In the genomic region with DNA sequence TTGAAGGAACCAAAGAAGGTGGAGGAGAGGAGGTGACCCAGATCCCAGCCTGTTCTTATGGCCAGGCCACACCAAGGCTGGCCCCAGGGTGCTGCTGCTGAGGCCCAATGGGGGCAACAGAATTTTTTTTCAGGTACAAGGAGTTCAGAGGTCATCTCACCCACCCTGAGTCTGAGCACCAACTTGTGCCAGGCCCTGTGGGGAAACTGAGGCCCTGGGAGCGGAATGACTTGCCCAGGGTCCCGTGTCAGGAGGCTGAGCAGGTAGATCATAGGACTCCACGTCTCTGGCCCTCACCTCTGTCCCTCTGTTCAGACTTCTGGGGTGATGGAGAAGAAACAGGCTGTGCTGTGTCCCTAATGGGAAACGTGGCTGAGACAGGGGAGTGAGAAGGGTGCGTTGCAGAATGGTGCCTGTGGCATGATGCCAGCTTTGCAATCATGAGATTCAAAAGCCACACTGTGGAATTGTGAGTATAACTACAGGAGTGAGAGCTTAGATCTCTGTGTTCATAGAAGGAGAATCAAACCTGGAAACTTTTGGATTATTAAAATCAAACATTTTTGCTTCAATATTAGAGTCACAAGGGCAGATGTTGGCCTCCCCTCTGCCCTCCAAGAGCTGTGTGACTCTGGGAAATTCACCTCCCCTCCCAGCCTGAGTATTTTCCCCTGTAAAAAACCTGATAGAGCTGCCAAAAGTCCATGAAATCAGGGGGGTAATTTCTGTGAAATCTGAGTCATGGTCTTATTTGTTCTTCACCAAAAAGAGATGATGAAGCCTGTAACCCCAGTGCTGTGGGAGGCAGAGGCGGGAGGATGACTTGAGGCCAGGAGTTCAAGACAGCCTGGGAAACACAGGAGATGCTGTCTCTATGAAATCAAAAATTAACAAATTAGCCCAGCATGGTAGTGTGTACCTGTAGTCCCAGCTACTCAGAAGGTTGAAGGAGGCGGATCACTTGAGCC, we compare ENCODE assay signal across 8 cellular contexts. TPM values are rescaled to one million over a fixed set of nuclear protein-coding genes. Genes with fewer than 3 reads are reported as not detected.
DNase-seq lines count a peak whose midpoint lies in the region; ATAC-seq and TF ChIP-seq lines count a peak whose summit lies in the region.

No MANE protein-coding gene starts in this region.

- H3K9me2 ChIP-seq in OCI-LY1 (ENCODE audit: low read depth, low read length) = no peaks in the 10 kb centered on the region

- H3K4me1 ChIP-seq in BLaER1 treated with 17β-estradiol and CSF1 and Interleukin-3, amounts not matched to agents 10 nM and 100 nM = peaks cover 37 to 55% (median 43%) of the 10 kb centered on the region in 10 experiments
- H3K4me1 ChIP-seq in OCI-LY1 (ENCODE audit: insufficient read depth, low read length, severe bottlenecking) (peaks cover 37% of the 10 kb centered on the region), osteoblast (ENCODE audit: insufficient read depth, low read length) (peaks cover 19% of the 10 kb centered on the region)

- H3K9me3 ChIP-seq in BLaER1 treated with 17β-estradiol and CSF1 and Interleukin-3, amounts not matched to agents 10 nM and 100 nM (replicated peaks in 1 of 11) = peaks cover 0 to 9% (median 8%) of the 10 kb centered on the region in 11 experiments; a peak in 17 of 22 replicates
- H3K9me3 ChIP-seq in OCI-LY1 (ENCODE audit: low read length) (0 out of 2 replicates have a peak, but pooled peaks cover 4% of the 10 kb centered on the region), osteoblast (ENCODE audit: low read depth, low read length) (no peaks in the 10 kb centered on the region)

- H3F3A ChIP-seq in OCI-LY1 (ENCODE audit: insufficient read depth, low read length) = no peaks in the 10 kb centered on the region

- no peaks in the 10 kb centered on the region for H4K20me1 ChIP-seq in BLaER1 treated with 17β-estradiol and CSF1 and Interleukin-3, amounts not matched to agents 10 nM and 100 nM
- no peaks in the 10 kb centered on the region for H4K20me1 ChIP-seq in OCI-LY1 (ENCODE audit: insufficient read depth, low read length)
- H4K20me1 ChIP-seq in osteoblast (ENCODE audit: insufficient read depth, low read length) = no peaks in the 10 kb centered on the region

- DNase-seq in dermis blood vessel endothelial cell = peak; percentile 12
- no peak for DNase-seq in osteoblast (ENCODE audit: insufficient read length, low spot score, missing footprints)
- DNase-seq in amniotic stem cell (lab: John Stamatoyannopoulos, UW) = no peak
- DNase-seq in activated gamma-delta T cell treated with Interleukin-2 at 50 U/mL for 16 hours = no peak
- DNase-seq in activated gamma-delta T cell (lab: John Stamatoyannopoulos, UW) = no peak

- H3K79me2 ChIP-seq in OCI-LY1 (ENCODE audit: insufficient read depth, low read length) (no peaks in the 10 kb centered on the region), osteoblast (ENCODE audit: insufficient read depth, low read length) (no peaks in the 10 kb centered on the region)

- H3K4me3 ChIP-seq in BLaER1 treated with 17β-estradiol and CSF1 and Interleukin-3, amounts not matched to agents 10 nM and 100 nM = peak overlapping the region; percentile 43 to 60 (median 52); a peak in 19 of 20 replicates
- H3K4me3 ChIP-seq in OCI-LY1 (ENCODE audit: low read depth, low read length, poor library complexity, severe bottlenecking) (peak overlapping the region; percentile 50), osteoblast (ENCODE audit: insufficient read depth, low read length) (peak overlapping the region; percentile 70)

- TF ChIP-seq CTCF in OCI-LY1 (IDR thresholded peaks at IDR 0.05; ENCODE audit: low read length) (no peak), osteoblast (IDR thresholded peaks at IDR 0.05; ENCODE audit: extremely low read depth, low read depth, low read length) (no peak)

- peak overlapping the region; percentile 82 to 99 (median 89) for H3K4me2 ChIP-seq in BLaER1 treated with 17β-estradiol and CSF1 and Interleukin-3, amounts not matched to agents 10 nM and 100 nM
- peak overlapping the region; percentile 69 for H3K4me2 ChIP-seq in OCI-LY1 (ENCODE audit: low read length)
- peak overlapping the region; percentile 89 for H3K4me2 ChIP-seq in osteoblast (ENCODE audit: insufficient read depth, low read length)

- no peak for ATAC-seq in GM21737 (IDR thresholded peaks at IDR 0.05; ENCODE audit: unreplicated experiment)

- H3K27ac ChIP-seq in BLaER1 treated with 17β-estradiol and CSF1 and Interleukin-3, amounts not matched to agents 10 nM and 100 nM = peak overlapping the region; percentile 39 to 76 (median 66); a peak in 21 of 22 replicates
- H3K27ac ChIP-seq in OCI-LY1 (ENCODE audit: low read depth, low read length, poor library complexity, severe bottlenecking) (no peak overlapping the region), osteoblast (ENCODE audit: low read depth, low read length) (no peak overlapping the region)

- H2AFZ ChIP-seq in OCI-LY1 (ENCODE audit: low read length) (no peak overlapping the region), osteoblast (ENCODE audit: low read length) (peak overlapping the region; percentile 84)

- H3K36me3 ChIP-seq in BLaER1 treated with 17β-estradiol and CSF1 and Interleukin-3, amounts not matched to agents 10 nM and 100 nM = no peaks in the 10 kb centered on the region
- H3K36me3 ChIP-seq in OCI-LY1 (ENCODE audit: insufficient read depth, low read length) (no peaks in the 10 kb centered on the region), osteoblast (ENCODE audit: insufficient read depth, low read length) (no peaks in the 10 kb centered on the region)

- peak overlapping the region; percentile 42 to 73 (median 65); a peak in 21 of 22 replicates for H3K9ac ChIP-seq in BLaER1 treated with 17β-estradiol and CSF1 and Interleukin-3, amounts not matched to agents 10 nM and 100 nM
- H3K9ac ChIP-seq in OCI-LY1 (ENCODE audit: low read length) = peak overlapping the region; percentile 48

- H3K27me3 ChIP-seq in BLaER1 treated with 17β-estradiol and CSF1 and Interleukin-3, amounts not matched to agents 10 nM and 100 nM = no peaks in the 10 kb centered on the region
- H3K27me3 ChIP-seq in OCI-LY1 (ENCODE audit: insufficient read depth, low read length) (no peaks in the 10 kb centered on the region), osteoblast (ENCODE audit: insufficient read depth, low read length) (no peaks in the 10 kb centered on the region)

RNA-seq across cellular contexts. Expression of a gene that starts 0.9 kb away (rescaled TPM):
- 29.5 and 34.9 TPM in 2 replicates for total RNA-seq in dermis blood vessel endothelial cell
- 34.8 and 38.7 TPM in 2 replicates for total RNA-seq in osteoblast

RNA-seq across cellular contexts. Expression of a gene that starts 14.5 kb away (rescaled TPM):
- total RNA-seq in dermis blood vessel endothelial cell = 57.7 and 67.7 TPM in 2 replicates
- total RNA-seq in osteoblast = 50.7 and 56.1 TPM in 2 replicates

RNA-seq across cellular contexts. Expression of a gene that starts 52.2 kb away (rescaled TPM):
- total RNA-seq in dermis blood vessel endothelial cell (2.4 and 3.1 TPM in 2 replicates), osteoblast (2.9 and 4.4 TPM in 2 replicates)

Comparison
In these comparisons a context has a peak if more than half of its experiments do, and no peak if none do; other contexts are left out.
1. H3K27ac ChIP-seq: peak in BLaER1 treated with 17β-estradiol and CSF1 and Interleukin-3, amounts not matched to agents 10 nM and 100 nM (11 of 11); none in OCI-LY1 (single experiment) and osteoblast (single experiment).
2. Peak in every context shown above with its lines, with median percentiles within 50 percentile points of each other: H3K4me2 ChIP-seq and H3K4me3 ChIP-seq.